ENCODE assay signal across 1 cellular context in genomic region chr11:65922565-65922964, GRCh38.
TF ChIP-seq lines count a peak whose summit lies in the region.

No MANE protein-coding gene starts in this region.

TF ChIP-seq in K562, 482 proteins besides CTCF, POLR2A, EP300 and RAD21:
- TF ChIP-seq STAG1 (CRISPR knock-in tag; IDR thresholded peaks at IDR 0.05; ENCODE audit: borderline replicate concordance), result no peak
- TF ChIP-seq, protein P1, sequence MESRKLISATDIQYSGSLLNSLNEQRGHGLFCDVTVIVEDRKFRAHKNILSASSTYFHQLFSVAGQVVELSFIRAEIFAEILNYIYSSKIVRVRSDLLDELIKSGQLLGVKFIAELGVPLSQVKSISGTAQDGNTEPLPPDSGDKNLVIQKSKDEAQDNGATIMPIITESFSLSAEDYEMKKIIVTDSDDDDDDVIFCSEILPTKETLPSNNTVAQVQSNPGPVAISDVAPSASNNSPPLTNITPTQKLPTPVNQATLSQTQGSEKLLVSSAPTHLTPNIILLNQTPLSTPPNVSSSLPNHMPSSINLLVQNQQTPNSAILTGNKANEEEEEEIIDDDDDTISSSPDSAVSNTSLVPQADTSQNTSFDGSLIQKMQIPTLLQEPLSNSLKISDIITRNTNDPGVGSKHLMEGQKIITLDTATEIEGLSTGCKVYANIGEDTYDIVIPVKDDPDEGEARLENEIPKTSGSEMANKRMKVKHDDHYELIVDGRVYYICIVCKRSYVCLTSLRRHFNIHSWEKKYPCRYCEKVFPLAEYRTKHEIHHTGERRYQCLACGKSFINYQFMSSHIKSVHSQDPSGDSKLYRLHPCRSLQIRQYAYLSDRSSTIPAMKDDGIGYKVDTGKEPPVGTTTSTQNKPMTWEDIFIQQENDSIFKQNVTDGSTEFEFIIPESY (CRISPR knock-in tag; IDR thresholded peaks at IDR 0.05), result no peak
- no peak for TF ChIP-seq ZNF23 (CRISPR knock-in tag; IDR thresholded peaks at IDR 0.05)
- TF ChIP-seq RFX1 (IDR thresholded peaks at IDR 0.05), result no peak
- no peak for TF ChIP-seq ADNP (tag; IDR thresholded peaks at IDR 0.05)
- no peak for TF ChIP-seq PRDM10 (IDR thresholded peaks at IDR 0.05; ENCODE audit: partially characterized antibody)
- TF ChIP-seq, protein P2, sequence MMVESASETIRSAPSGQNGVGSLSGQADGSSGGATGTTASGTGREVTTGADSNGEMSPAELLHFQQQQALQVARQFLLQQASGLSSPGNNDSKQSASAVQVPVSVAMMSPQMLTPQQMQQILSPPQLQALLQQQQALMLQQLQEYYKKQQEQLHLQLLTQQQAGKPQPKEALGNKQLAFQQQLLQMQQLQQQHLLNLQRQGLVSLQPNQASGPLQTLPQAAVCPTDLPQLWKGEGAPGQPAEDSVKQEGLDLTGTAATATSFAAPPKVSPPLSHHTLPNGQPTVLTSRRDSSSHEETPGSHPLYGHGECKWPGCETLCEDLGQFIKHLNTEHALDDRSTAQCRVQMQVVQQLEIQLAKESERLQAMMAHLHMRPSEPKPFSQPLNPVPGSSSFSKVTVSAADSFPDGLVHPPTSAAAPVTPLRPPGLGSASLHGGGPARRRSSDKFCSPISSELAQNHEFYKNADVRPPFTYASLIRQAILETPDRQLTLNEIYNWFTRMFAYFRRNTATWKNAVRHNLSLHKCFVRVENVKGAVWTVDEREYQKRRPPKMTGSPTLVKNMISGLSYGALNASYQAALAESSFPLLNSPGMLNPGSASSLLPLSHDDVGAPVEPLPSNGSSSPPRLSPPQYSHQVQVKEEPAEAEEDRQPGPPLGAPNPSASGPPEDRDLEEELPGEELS (CRISPR knock-in tag; IDR thresholded peaks at IDR 0.05; ENCODE audit: borderline replicate concordance), result no peak
